ENCODE assay signal across 20 cellular contexts in genomic region chr2:43393918-43394317, GRCh38.
DNase-seq lines count a peak whose midpoint lies in the region; ATAC-seq and TF ChIP-seq lines count a peak whose summit lies in the region.
"Had no signal": no experiment of that assay in that cellular context is flagged by ENCODE, and none has a peak within 500 bp of the region (broad histone marks: within the 10 kb centered on the region; RNA-seq: fewer than 3 reads in every experiment).

No MANE protein-coding gene starts in this region.

- H3K36me3 Mint-ChIP-seq in memory B cell, result peaks cover 40% of the 10 kb centered on the region

- intact Hi-C loops in tibial artery (cut with DNase I; ENCODE audit: low total_unique reads), result loop anchor here (10.0 kb wide), 1 partner anchor 49 kb away; no protein-coding TSS in a partner anchor

- peaks cover 5% of the 10 kb centered on the region for H3K4me1 Mint-ChIP-seq in memory B cell

- no peaks in the 10 kb centered on the region for H3K27me3 Mint-ChIP-seq in memory B cell
- H3K27me3 Mint-ChIP-seq: CD4-positive, alpha-beta T cell; CD8-positive, alpha-beta memory T cell had no signal

- no peak overlapping the region for H3K4me3 Mint-ChIP-seq in memory B cell
- H3K4me3 Mint-ChIP-seq: CD14-positive monocyte; CD4-positive, alpha-beta T cell had no signal

- H3K4me1 ChIP-seq in BE2C (peaks cover 30% of the 10 kb centered on the region), tibial artery (peaks cover 0 to 69% (median 27%) of the 10 kb centered on the region in 4 donors)
- H3K4me1 ChIP-seq: BLaER1 had no signal

- H3K27ac ChIP-seq in tibial artery, result peak overlapping the region; percentile 10 to 68
- H3K27ac ChIP-seq: BLaER1, GM23248 had no signal

- H3K27me3 ChIP-seq in BE2C (no peaks in the 10 kb centered on the region), tibial artery (no peaks in the 10 kb centered on the region)
- H3K27me3 ChIP-seq: BLaER1 had no signal

- no peak for TF ChIP-seq CTCF in BE2C (IDR thresholded peaks at IDR 0.05; ENCODE audit: low read depth, low read length)
- TF ChIP-seq CTCF in tibial artery (IDR thresholded peaks at IDR 0.05), result no peak

- ATAC-seq in SK-N-SH treated with all-trans-retinoic acid at 6 μM for 48 hours (no peak), memory B cell (ENCODE audit: low read depth) (no peak), GM21526 (IDR thresholded peaks at IDR 0.05; ENCODE audit: low FRiP score, unreplicated experiment) (no peak), HG02870 (IDR thresholded peaks at IDR 0.05; ENCODE audit: unreplicated experiment) (no peak)

- DNase-seq in BE2C (peak; percentile 38), memory B cell (ENCODE audit: low spot score in 2 of 2) (no peak), tibial artery (no peak), activated gamma-delta T cell treated with Interleukin-2 at 50 U/mL for 16 hours (no peak), T1000 (lab: John Stamatoyannopoulos, UW) (no peak)
- DNase-seq: 8988T; CD4-positive, alpha-beta T cell; CD8-positive, alpha-beta memory T cell; DMS 273 treated with DMSO at 0.1 percent for 48 hours; DMS79; EL; GF-D8; GM23248; H7; HCEC 1CT had no signal

- peak overlapping the region; percentile 24 for H3K27ac Mint-ChIP-seq in memory B cell
- H3K27ac Mint-ChIP-seq: CD14-positive monocyte; CD4-positive, alpha-beta T cell had no signal

- H3K9me3 ChIP-seq in BE2C, result no peaks in the 10 kb centered on the region
- no peaks in the 10 kb centered on the region for H3K9me3 ChIP-seq in tibial artery
- H3K9me3 ChIP-seq: BLaER1 had no signal

- H3K9me3 Mint-ChIP-seq in memory B cell, result no peaks in the 10 kb centered on the region
- H3K9me3 Mint-ChIP-seq: CD4-positive, alpha-beta T cell; CD8-positive, alpha-beta memory T cell had no signal

- H3K4me3 ChIP-seq in BE2C (ENCODE audit: low read depth, low read length), result no peak overlapping the region
- H3K4me3 ChIP-seq in tibial artery, result no peak overlapping the region
- H3K4me3 ChIP-seq: BLaER1, GM23248 had no signal

- H3K36me3 ChIP-seq in BE2C (peaks cover 11% of the 10 kb centered on the region), tibial artery (peaks cover 0 to 6% (median 4%) of the 10 kb centered on the region in 3 donors)

TF ChIP-seq in SK-N-SH treated with all-trans-retinoic acid at 6 μM for 48 hours, 23 proteins besides CTCF, POLR2A, EP300 and RAD21 (continues in another document):
- peak; percentile 89; the same call in 1 of the 2 replicates for TF ChIP-seq CSRNP3 (CRISPR knock-in tag; IDR thresholded peaks at IDR 0.05)
- TF ChIP-seq POU6F1 (CRISPR knock-in tag; IDR thresholded peaks at IDR 0.05; ENCODE audit: borderline replicate concordance, low read depth), result no peak
- TF ChIP-seq GLIS3 (CRISPR knock-in tag; IDR thresholded peaks at IDR 0.05), result peak; percentile 85
- peak; percentile 41; the same call in 1 of the 2 replicates for TF ChIP-seq ZNF70 (CRISPR knock-in tag; IDR thresholded peaks at IDR 0.05)
- peak; percentile 97 for TF ChIP-seq CREB5 (CRISPR knock-in tag; IDR thresholded peaks at IDR 0.05; ENCODE audit: low read depth)
- TF ChIP-seq ISL1 (CRISPR knock-in tag; IDR thresholded peaks at IDR 0.05), result peak; percentile 88
- peak; percentile 86; the same call in 1 of the 2 replicates for TF ChIP-seq TSHZ2 (CRISPR knock-in tag; IDR thresholded peaks at IDR 0.05)
- 0 out of 2 replicates have a peak, but pooled peaks have one; percentile 19 for TF ChIP-seq ZNF8 (CRISPR knock-in tag; IDR thresholded peaks at IDR 0.05)
- TF ChIP-seq ZC3H10 (CRISPR knock-in tag; IDR thresholded peaks at IDR 0.05), result no peak
- TF ChIP-seq CSDC2 (CRISPR knock-in tag; IDR thresholded peaks at IDR 0.05), result no peak
- no peak for TF ChIP-seq RARB (CRISPR knock-in tag; IDR thresholded peaks at IDR 0.05)
- peak; percentile 98 for TF ChIP-seq TCF4 (CRISPR knock-in tag; IDR thresholded peaks at IDR 0.05; ENCODE audit: borderline replicate concordance)
- 0 out of 2 replicates have a peak, but pooled peaks have one; percentile 73 for TF ChIP-seq PPARA (CRISPR knock-in tag; IDR thresholded peaks at IDR 0.05; ENCODE audit: borderline replicate concordance)
- peak; percentile 53; the same call in 1 of the 2 replicates for TF ChIP-seq ARNTL (CRISPR knock-in tag; IDR thresholded peaks at IDR 0.05; ENCODE audit: borderline replicate concordance, low read depth)
- no peak for TF ChIP-seq ZFP3 (CRISPR knock-in tag; IDR thresholded peaks at IDR 0.05)
- 0 out of 2 replicates have a peak, but pooled peaks have one; percentile 64 for TF ChIP-seq ZNF565 (CRISPR knock-in tag; conservative IDR thresholded peaks at IDR 0.05; ENCODE audit: low read depth)
- TF ChIP-seq BACH2 (CRISPR knock-in tag; IDR thresholded peaks at IDR 0.05; ENCODE audit: borderline replicate concordance), result no peak
- TF ChIP-seq TOX (CRISPR knock-in tag; IDR thresholded peaks at IDR 0.05; ENCODE audit: borderline replicate concordance), result no peak
- no peak for TF ChIP-seq ESRRG (CRISPR knock-in tag; IDR thresholded peaks at IDR 0.05)
- no peak for TF ChIP-seq OSR1 (CRISPR knock-in tag; IDR thresholded peaks at IDR 0.05)
